1 cellular context compared by ENCODE assay signal in genomic region chr20:59191756-59192532, GRCh38.
TF ChIP-seq lines count a peak whose summit lies in the region.

No MANE protein-coding gene starts in this region.

TF ChIP-seq in GM23338, 12 proteins besides CTCF, POLR2A, EP300 and RAD21 (continued from another document):
- TF ChIP-seq ZNF462 (CRISPR knock-in tag; IDR thresholded peaks at IDR 0.05) = no peak
